ENCODE assay signal across 8 cellular contexts in the genomic region with DNA sequence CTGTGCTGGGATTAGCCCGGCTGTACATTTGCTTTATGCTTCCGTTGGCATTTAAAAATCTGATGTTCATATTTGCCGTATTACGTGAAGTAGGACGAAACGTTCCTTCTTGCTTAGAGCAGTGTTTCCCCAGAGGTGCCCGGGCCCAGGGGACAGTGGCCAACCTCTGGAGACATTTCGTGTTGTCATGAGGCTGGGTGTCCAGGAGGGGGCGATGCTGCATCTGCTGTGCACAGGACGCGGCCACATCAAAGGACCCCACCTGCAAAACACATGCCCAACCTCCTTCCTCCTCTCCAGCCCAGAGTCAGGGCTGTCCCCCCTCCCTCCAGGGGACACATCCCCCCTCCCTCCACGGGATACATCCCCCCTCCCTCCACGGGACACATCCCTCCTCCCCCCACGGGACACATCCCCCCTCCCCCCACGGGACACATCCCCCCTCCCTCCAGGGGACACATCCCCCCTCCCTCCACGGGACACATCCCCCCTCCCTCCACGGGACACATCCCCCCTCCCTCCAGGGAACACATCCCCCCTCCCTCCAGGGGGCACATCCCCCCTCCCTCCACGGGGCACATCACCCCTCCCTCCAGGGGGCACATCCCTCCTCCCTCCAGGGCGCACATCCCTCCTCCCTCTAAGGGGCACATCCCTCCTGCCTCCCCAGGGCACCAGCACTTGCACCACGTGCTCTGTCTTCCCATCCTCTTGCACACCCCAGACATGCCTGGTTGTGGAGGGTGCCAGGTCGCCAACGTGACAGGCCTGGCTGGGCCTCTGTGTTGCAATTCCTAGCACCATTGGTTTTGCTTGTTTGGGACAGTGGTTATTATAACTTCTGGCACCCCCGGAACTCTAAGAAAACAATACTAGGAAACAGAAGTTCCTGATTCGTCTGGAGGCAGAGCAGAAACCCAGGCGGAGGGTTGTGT. TPM values are rescaled to one million over a fixed set of nuclear protein-coding genes. Genes with fewer than 3 reads are reported as not detected.
DNase-seq lines count a peak whose midpoint lies in the region; ATAC-seq and TF ChIP-seq lines count a peak whose summit lies in the region.

No MANE protein-coding gene starts in this region.

- peak; percentile 93 for TF ChIP-seq CTCF in DND-41 (IDR thresholded peaks at IDR 0.05; ENCODE audit: borderline replicate concordance, extremely low read depth, low read length, poor library complexity, severe bottlenecking)

- CTCF ChIA-PET in activated CD8-positive, alpha-beta T cell treated with anti-CD3 and anti-CD28 coated beads, Interleukin-2, amount 10 ng/mL, durations not matched to agents 7 days and 5 days (lab: Charles Lee), result interaction anchor here (0.9 to 1.2 kb wide), 3 partner anchors 38 to 409 kb away, joined by 3 to 4 read pairs (median 3); no protein-coding TSS in a partner anchor

- H3K18ac ChIP-seq in mesenchymal stem cell (ENCODE audit: low read depth in 1 of 2, low read length in 2 of 2), result peak overlapping the region in 1 of 2 experiments; percentile 81

- H2BK15ac ChIP-seq in mesenchymal stem cell (ENCODE audit: low read depth, poor library complexity, severe bottlenecking), result no peak overlapping the region

- H3K4me1 ChIP-seq in DND-41 (ENCODE audit: insufficient read depth, low read length) (0 out of 2 replicates have a peak, but pooled peaks cover 3% of the 10 kb centered on the region), mesenchymal stem cell (ENCODE audit: control insufficient read depth, insufficient read depth, low read depth, low read length) (peaks cover 80% of the 10 kb centered on the region)

- peaks cover 14% of the 10 kb centered on the region for H4K20me1 ChIP-seq in DND-41 (ENCODE audit: insufficient read depth, low read length)

- DNase-seq in DND-41, result peak; percentile 90
- DNase-seq in NCI-H510A treated with DMSO at 0.1 percent for 48 hours (lab: John Stamatoyannopoulos, UW), result peak; percentile 76
- peak; percentile 94 for DNase-seq in activated CD8-positive, alpha-beta T cell treated with anti-CD3 and anti-CD28 coated beads, Interleukin-2, amount 10 ng/mL, durations not matched to agents 7 days and 5 days
- DNase-seq in effector memory CD8-positive, alpha-beta T cell, result peak; percentile 78 to 83 (median 79)
- peak; percentile 70 for DNase-seq in mesenchymal stem cell
- peak; percentile 62 to 76 for DNase-seq in stimulated activated CD8-positive, alpha-beta memory T cell treated with anti-CD3 and anti-CD28 coated beads, Interleukin-2, amount 100 ng/mL, for 1 hour (ENCODE audit: low read depth in 2 of 2)

- 65% methylated on average over 16 of the region's 25 CpGs for WGBS in mesenchymal stem cell

- ATAC-seq in DND-41 (ENCODE audit: insufficient read depth, low read depth), result peak; percentile 90
- peak; percentile 61 for ATAC-seq in HG02938 (IDR thresholded peaks at IDR 0.05; ENCODE audit: unreplicated experiment)
- peak; percentile 85 for ATAC-seq in activated CD8-positive, alpha-beta T cell treated with anti-CD3 and anti-CD28 coated beads, Interleukin-2, amount 10 ng/mL, durations not matched to agents 7 days and 5 days
- ATAC-seq in effector memory CD8-positive, alpha-beta T cell (replicated peaks), result peak; percentile 98
- no peak for ATAC-seq in HG03520 (IDR thresholded peaks at IDR 0.05; ENCODE audit: unreplicated experiment)

- H4K8ac ChIP-seq in mesenchymal stem cell (ENCODE audit: low read length), result no peak overlapping the region

- H3K27me3 ChIP-seq in DND-41 (ENCODE audit: insufficient read depth, low read length, poor library complexity) (no peaks in the 10 kb centered on the region), mesenchymal stem cell (ENCODE audit: control insufficient read depth in 1 of 2, insufficient read depth in 1 of 2, low read length in 2 of 2) (no peaks in the 10 kb centered on the region)

- peak overlapping the region; percentile 2 for H4K91ac ChIP-seq in mesenchymal stem cell (ENCODE audit: low read length)

- peaks cover 18% of the 10 kb centered on the region for H3K4me1 Mint-ChIP-seq in activated CD8-positive, alpha-beta T cell treated with anti-CD3 and anti-CD28 coated beads, Interleukin-2, amount 10 ng/mL, durations not matched to agents 7 days and 5 days (ENCODE audit: low read depth)
- peaks cover 16 to 17% of the 10 kb centered on the region in 2 donors for H3K4me1 Mint-ChIP-seq in effector memory CD8-positive, alpha-beta T cell (ENCODE audit: low read depth in 2 of 2)

- H3K79me2 ChIP-seq in DND-41 (ENCODE audit: insufficient read depth, low read length), result no peaks in the 10 kb centered on the region

- peaks cover 4% of the 10 kb centered on the region for H3K79me1 ChIP-seq in mesenchymal stem cell (replicated peaks; ENCODE audit: low read length, poor library complexity, severe bottlenecking)

- H3K4me2 ChIP-seq in DND-41 (ENCODE audit: insufficient read depth, low read length) (no peak overlapping the region), mesenchymal stem cell (ENCODE audit: low read length, poor library complexity, severe bottlenecking) (no peak overlapping the region)

- H2AFZ ChIP-seq in DND-41 (ENCODE audit: low read depth, low read length), result no peak overlapping the region
- no peak overlapping the region for H2AFZ ChIP-seq in mesenchymal stem cell (ENCODE audit: low read depth, low read length)

- peak overlapping the region in 1 of 2 experiments; percentile 87 for H3K14ac ChIP-seq in mesenchymal stem cell (ENCODE audit: low read length in 2 of 2)

- no peak overlapping the region for H2BK5ac ChIP-seq in mesenchymal stem cell (ENCODE audit: low read depth, low read length, poor library complexity, severe bottlenecking)

- H3K36me3 Mint-ChIP-seq in activated CD8-positive, alpha-beta T cell treated with anti-CD3 and anti-CD28 coated beads, Interleukin-2, amount 10 ng/mL, durations not matched to agents 7 days and 5 days (ENCODE audit: low read depth), result peaks cover 11% of the 10 kb centered on the region
- H3K36me3 Mint-ChIP-seq in effector memory CD8-positive, alpha-beta T cell (ENCODE audit: insufficient read depth), result peaks cover 13% of the 10 kb centered on the region

- H3K9ac ChIP-seq in DND-41 (ENCODE audit: low read depth, low read length) (no peak overlapping the region), mesenchymal stem cell (ENCODE audit: low read length) (peak overlapping the region; percentile 30)

- no peak overlapping the region for H3K27ac ChIP-seq in DND-41 (ENCODE audit: low read length)
- no peak overlapping the region for H3K27ac ChIP-seq in mesenchymal stem cell (ENCODE audit: low read length, poor library complexity, severe bottlenecking)

- H3K27me3 Mint-ChIP-seq in activated CD8-positive, alpha-beta T cell treated with anti-CD3 and anti-CD28 coated beads, Interleukin-2, amount 10 ng/mL, durations not matched to agents 7 days and 5 days (ENCODE audit: low read depth), result no peaks in the 10 kb centered on the region
- peaks cover 8 to 16% of the 10 kb centered on the region in 2 donors for H3K27me3 Mint-ChIP-seq in effector memory CD8-positive, alpha-beta T cell

- no peak overlapping the region for H2AK5ac ChIP-seq in mesenchymal stem cell (ENCODE audit: low read length, severe bottlenecking)

- POLR2A ChIA-PET in activated CD8-positive, alpha-beta T cell treated with anti-CD3 and anti-CD28 coated beads, Interleukin-2, amount 10 ng/mL, durations not matched to agents 7 days and 5 days (lab: Charles Lee), result no interaction called here

- H3K36me3 ChIP-seq in DND-41 (ENCODE audit: insufficient read depth, low read length), result no peaks in the 10 kb centered on the region
- H3K36me3 ChIP-seq in mesenchymal stem cell (ENCODE audit: control insufficient read depth in 1 of 2, insufficient read depth in 2 of 2, low read depth in 1 of 2, low read length in 2 of 2), result peaks cover 7 to 52% of the 10 kb centered on the region in 2 experiments

- H3K23ac ChIP-seq in mesenchymal stem cell (ENCODE audit: low read length in 2 of 2), result no peak overlapping the region

- H3K4me3 ChIP-seq in DND-41 (ENCODE audit: low read depth in 1 of 2, low read length in 2 of 2) (no peak overlapping the region), mesenchymal stem cell (ENCODE audit: insufficient read depth in 1 of 2, low read depth in 1 of 2, low read length in 2 of 2) (peak overlapping the region in 1 of 2 experiments; percentile 18)

- H3K9me3 ChIP-seq in DND-41 (ENCODE audit: insufficient read depth, low read length, severe bottlenecking) (no peaks in the 10 kb centered on the region), mesenchymal stem cell (ENCODE audit: control insufficient read depth, low read length) (no peaks in the 10 kb centered on the region)

- peak overlapping the region; percentile 72 for H3K27ac Mint-ChIP-seq in activated CD8-positive, alpha-beta T cell treated with anti-CD3 and anti-CD28 coated beads, Interleukin-2, amount 10 ng/mL, durations not matched to agents 7 days and 5 days
- H3K27ac Mint-ChIP-seq in effector memory CD8-positive, alpha-beta T cell, result peak overlapping the region in 1 of 2 donors; percentile 86

- H3K4me3 Mint-ChIP-seq in activated CD8-positive, alpha-beta T cell treated with anti-CD3 and anti-CD28 coated beads, Interleukin-2, amount 10 ng/mL, durations not matched to agents 7 days and 5 days, result peak overlapping the region; percentile 91
- H3K4me3 Mint-ChIP-seq in effector memory CD8-positive, alpha-beta T cell, result peak overlapping the region; percentile 47 to 49

- H2BK12ac ChIP-seq in mesenchymal stem cell (ENCODE audit: low read length in 2 of 2), result peak overlapping the region; percentile 78 to 94

- H2BK120ac ChIP-seq in mesenchymal stem cell (ENCODE audit: low read depth, low read length), result no peak overlapping the region

- no peaks in the 10 kb centered on the region for H3K9me3 Mint-ChIP-seq in activated CD8-positive, alpha-beta T cell treated with anti-CD3 and anti-CD28 coated beads, Interleukin-2, amount 10 ng/mL, durations not matched to agents 7 days and 5 days (ENCODE audit: insufficient read depth)
- no peaks in the 10 kb centered on the region for H3K9me3 Mint-ChIP-seq in effector memory CD8-positive, alpha-beta T cell

- no peak overlapping the region for H3K4ac ChIP-seq in mesenchymal stem cell (ENCODE audit: low read depth in 1 of 2, low read length in 2 of 2)

RNA-seq across cellular contexts. Expression of gene GAS6, which starts 46.7 kb away (rescaled TPM):
- total RNA-seq in activated CD8-positive, alpha-beta T cell treated with anti-CD3 and anti-CD28 coated beads, Interleukin-2, amount 10 ng/mL, durations not matched to agents 7 days and 5 days, result under 1 TPM; 0.53 to 0.65 TPM
- polyA plus RNA-seq in mesenchymal stem cell (2013, experiment 1 of 2), result 126 TPM
- polyA plus RNA-seq in mesenchymal stem cell (2013, experiment 2 of 2), result 127 TPM

RNA-seq across cellular contexts. Expression of gene TMEM255B, which starts 58.2 kb away (rescaled TPM):
- 1 to 10 TPM; 1.8 to 1.9 TPM for total RNA-seq in activated CD8-positive, alpha-beta T cell treated with anti-CD3 and anti-CD28 coated beads, Interleukin-2, amount 10 ng/mL, durations not matched to agents 7 days and 5 days
- 2.0 TPM for polyA plus RNA-seq in mesenchymal stem cell (2013, experiment 1 of 2)
- polyA plus RNA-seq in mesenchymal stem cell (2013, experiment 2 of 2), result 2.2 TPM
